In genomic region chr4:56372774-56373173, GRCh38 we compare ENCODE assay signal across 14 cellular contexts. TPM values are rescaled to one million over a fixed set of nuclear protein-coding genes. Genes with fewer than 3 reads are reported as not detected.
DNase-seq lines count a peak whose midpoint lies in the region; ATAC-seq and TF ChIP-seq lines count a peak whose summit lies in the region.
"Had no signal": no experiment of that assay in that cellular context is flagged by ENCODE, and none has a peak within 500 bp of the region (broad histone marks: within the 10 kb centered on the region; RNA-seq: fewer than 3 reads in every experiment).

No MANE protein-coding gene starts in this region.

- H3K27me3 ChIP-seq in osteoblast (ENCODE audit: insufficient read depth, low read length), result no peaks in the 10 kb centered on the region
- H3K27me3 ChIP-seq: BLaER1 treated with 17β-estradiol and CSF1 and Interleukin-3, amounts not matched to agents 10 nM and 100 nM had no signal

- no peak for TF ChIP-seq CTCF in epithelial cell of proximal tubule (conservative IDR thresholded peaks at IDR 0.05; ENCODE audit: low read depth, low read length)
- no peak for TF ChIP-seq CTCF in osteoblast (IDR thresholded peaks at IDR 0.05; ENCODE audit: extremely low read depth, low read depth, low read length)

- H2AFZ ChIP-seq in osteoblast (ENCODE audit: low read length), result no peak overlapping the region

- no peaks in the 10 kb centered on the region for H3K79me2 ChIP-seq in osteoblast (ENCODE audit: insufficient read depth, low read length)

- no peak overlapping the region for H3K27ac ChIP-seq in osteoblast (ENCODE audit: low read depth, low read length)
- H3K27ac ChIP-seq: HL-60 had no signal

- peak; percentile 29 for DNase-seq in EL
- DNase-seq in RKO (ENCODE audit: low spot score), result peak; percentile 20
- DNase-seq in epithelial cell of proximal tubule (ENCODE audit: low read depth), result peak; percentile 20
- peak; percentile 57 for DNase-seq in osteoblast (ENCODE audit: insufficient read length, low spot score, missing footprints)
- no peak for DNase-seq in NCI-H1694 treated with DMSO at 0.1 percent for 48 hours (lab: John Stamatoyannopoulos, UW)
- DNase-seq: H9, NCI-H2029, NCI-H2171, NCI-H82, PC-3 had no signal

- H3K4me2 ChIP-seq in osteoblast (ENCODE audit: insufficient read depth, low read length), result no peak overlapping the region

- no peaks in the 10 kb centered on the region for H3K4me1 ChIP-seq in osteoblast (ENCODE audit: insufficient read depth, low read length)

- H3K4me3 ChIP-seq in epithelial cell of proximal tubule (ENCODE audit: low read depth, low read length) (no peak overlapping the region), osteoblast (ENCODE audit: insufficient read depth, low read length) (no peak overlapping the region)
- H3K4me3 ChIP-seq: BLaER1 treated with 17β-estradiol and CSF1 and Interleukin-3, amounts not matched to agents 10 nM and 100 nM had no signal

- no peaks in the 10 kb centered on the region for H4K20me1 ChIP-seq in osteoblast (ENCODE audit: insufficient read depth, low read length)
- H4K20me1 ChIP-seq: BLaER1 treated with 17β-estradiol and CSF1 and Interleukin-3, amounts not matched to agents 10 nM and 100 nM had no signal

- no peaks in the 10 kb centered on the region for H3K9me3 ChIP-seq in osteoblast (ENCODE audit: low read depth, low read length)
- H3K9me3 ChIP-seq: BLaER1 treated with 17β-estradiol and CSF1 and Interleukin-3, amounts not matched to agents 10 nM and 100 nM had no signal

- ATAC-seq in GM19035 (IDR thresholded peaks at IDR 0.05; ENCODE audit: unreplicated experiment) (no peak), GM21360 (IDR thresholded peaks at IDR 0.05; ENCODE audit: unreplicated experiment) (no peak)
- ATAC-seq: PC-3 had no signal

- peaks cover 5% of the 10 kb centered on the region for H3K36me3 ChIP-seq in osteoblast (ENCODE audit: insufficient read depth, low read length)

RNA-seq across cellular contexts. Expression of gene AASDH, which starts 14.5 kb away (rescaled TPM):
- total RNA-seq in epithelial cell of proximal tubule (5.7 and 11.0 TPM in 2 replicates), osteoblast (16.6 and 21.2 TPM in 2 replicates)
